Comparison of ENCODE assay signal across 7 cellular contexts in genomic region chr1:102630041-102630440, GRCh38.
"Had no signal": no experiment of that assay in that cellular context is flagged by ENCODE, and none has a peak within 500 bp of the region (broad histone marks: within the 10 kb centered on the region; RNA-seq: fewer than 3 reads in every experiment).

No MANE protein-coding gene starts in this region.

- ATAC-seq: HepG2 had no signal

- FAIRE-seq: H54, HepG2 had no signal

- H2AFZ ChIP-seq: GM23248 had no signal

- DNase-seq: GM23248, GOT3, H9, HCEC 1CT had no signal

- H3K4me3 ChIP-seq: GM23248 had no signal

- H3K27ac ChIP-seq: GM23248, HL-60 had no signal

- H3K9ac ChIP-seq: GM23248 had no signal
